In the genomic region with DNA sequence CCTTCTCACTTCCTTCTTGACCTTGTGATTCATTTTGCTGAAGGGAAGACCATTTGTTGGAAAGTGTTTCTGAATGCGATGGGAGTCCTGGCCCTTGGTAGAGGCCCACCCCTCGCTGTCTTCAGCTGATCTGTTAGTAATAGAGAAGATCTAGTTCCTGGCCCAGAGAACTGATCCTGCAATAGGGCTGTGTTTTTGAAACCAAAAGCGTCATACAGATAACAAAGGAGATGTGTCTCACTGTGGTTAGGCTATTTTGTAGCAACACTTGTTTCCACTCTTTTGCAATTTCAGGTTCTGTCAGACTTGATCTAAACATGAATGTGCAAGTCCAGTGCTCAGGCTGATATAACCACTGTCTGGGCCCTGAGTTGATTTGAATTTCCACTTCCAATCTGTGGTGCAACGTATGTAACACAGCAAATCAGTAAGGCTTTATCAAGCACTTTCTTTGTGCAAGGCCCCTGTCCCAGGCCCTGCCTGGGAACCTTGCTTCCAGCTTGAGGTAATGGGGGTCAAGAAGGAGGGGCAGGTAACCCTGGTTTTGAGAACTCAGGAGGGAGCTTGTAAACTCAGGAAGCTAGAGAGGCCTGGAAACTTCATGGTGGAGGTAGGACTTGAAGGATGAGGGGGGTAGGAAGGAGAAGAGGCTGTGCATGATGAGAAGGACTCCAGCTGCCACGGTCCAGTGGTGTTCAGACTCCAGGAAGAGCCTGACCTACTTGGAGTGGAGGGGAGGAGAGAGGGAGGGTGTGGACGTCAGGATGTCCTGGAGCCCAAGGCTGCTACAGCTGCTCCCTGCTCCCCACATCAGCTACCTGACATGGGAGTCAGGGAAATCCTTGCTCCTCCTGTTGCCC, we compare ENCODE assay signal across 8 cellular contexts. TPM values are rescaled to one million over a fixed set of nuclear protein-coding genes. Genes with fewer than 3 reads are reported as not detected.
A peak's percentile ranks its signal among the peaks of the same experiment; 100 is the strongest.
DNase-seq lines count a peak whose midpoint lies in the region; ATAC-seq and TF ChIP-seq lines count a peak whose summit lies in the region.

No MANE protein-coding gene starts in this region.

- H3K4me3 ChIP-seq in Peyer's patch (no peak overlapping the region), vagina (no peak overlapping the region)

- H3K36me3 ChIP-seq in Peyer's patch: no peaks in the 10 kb centered on the region
- no peaks in the 10 kb centered on the region for H3K36me3 ChIP-seq in vagina

- no peaks in the 10 kb centered on the region for H3K36me3 Mint-ChIP-seq in dendritic cell treated with granulocyte-macrophage colony-stimulating factor and Interleukin-4, amounts not matched to agents 40 ng/mL and 50 ng/mL, for 4 days (ENCODE audit: low read depth)

- no peaks in the 10 kb centered on the region for H3K9me3 Mint-ChIP-seq in dendritic cell treated with granulocyte-macrophage colony-stimulating factor and Interleukin-4, amounts not matched to agents 40 ng/mL and 50 ng/mL, for 4 days
- H3K9me3 Mint-ChIP-seq in stimulated activated naive CD8-positive, alpha-beta T cell treated with anti-CD3 and anti-CD28 coated beads, Interleukin-15, amount 100 ng/mL, for 72 hours: no peaks in the 10 kb centered on the region

- no peaks in the 10 kb centered on the region for H3K27me3 Mint-ChIP-seq in dendritic cell treated with granulocyte-macrophage colony-stimulating factor and Interleukin-4, amounts not matched to agents 40 ng/mL and 50 ng/mL, for 4 days
- no peaks in the 10 kb centered on the region for H3K27me3 Mint-ChIP-seq in stimulated activated naive CD8-positive, alpha-beta T cell treated with anti-CD3 and anti-CD28 coated beads, Interleukin-15, amount 100 ng/mL, for 72 hours

- intact Hi-C loops in dendritic cell treated with granulocyte-macrophage colony-stimulating factor and Interleukin-4, amounts not matched to agents 40 ng/mL and 50 ng/mL, for 4 days (cut with micrococcal nuclease): loop anchor here (2.0 kb wide), 1 partner anchor 15 kb away; no protein-coding TSS in a partner anchor
- intact Hi-C loops in vagina (cut with DNase I): no loop called here

- H3K27ac ChIP-seq in Peyer's patch (peak overlapping the region; percentile 70 to 78 (median 76)), vagina (no peak overlapping the region)

- TF ChIP-seq CTCF in Peyer's patch (IDR thresholded peaks at IDR 0.05): no peak
- TF ChIP-seq CTCF in vagina (IDR thresholded peaks at IDR 0.05): no peak

- no peaks in the 10 kb centered on the region for H3K9me3 ChIP-seq in Peyer's patch
- no peaks in the 10 kb centered on the region for H3K9me3 ChIP-seq in vagina

- H3K4me3 Mint-ChIP-seq in dendritic cell treated with granulocyte-macrophage colony-stimulating factor and Interleukin-4, amounts not matched to agents 40 ng/mL and 50 ng/mL, for 4 days: peak overlapping the region; percentile 34
- peak overlapping the region; percentile 64 to 68 for H3K4me3 Mint-ChIP-seq in stimulated activated naive CD8-positive, alpha-beta T cell treated with anti-CD3 and anti-CD28 coated beads, Interleukin-15, amount 100 ng/mL, for 72 hours

- DNase-seq in activated CD4-positive, CD25-positive, alpha-beta regulatory T cell (lab: John Stamatoyannopoulos, UW): no peak
- DNase-seq in Peyer's patch (peak in 1 of 3 donors; percentile 59), vagina (ENCODE audit: extremely low spot score in 2 of 2) (no peak), COR-L47 (lab: John Stamatoyannopoulos, UW) (no peak)
- peak in 1 of 2 donors; percentile 44 for DNase-seq in stimulated activated naive CD8-positive, alpha-beta T cell treated with anti-CD3 and anti-CD28 coated beads, Interleukin-15, amount 100 ng/mL, for 72 hours

- H3K27ac Mint-ChIP-seq in dendritic cell treated with granulocyte-macrophage colony-stimulating factor and Interleukin-4, amounts not matched to agents 40 ng/mL and 50 ng/mL, for 4 days: peak overlapping the region; percentile 99
- H3K27ac Mint-ChIP-seq in stimulated activated naive CD8-positive, alpha-beta T cell treated with anti-CD3 and anti-CD28 coated beads, Interleukin-15, amount 100 ng/mL, for 72 hours: peak overlapping the region; percentile 96 to 98

- no peak for TF ChIP-seq POLR2A in Peyer's patch (IDR thresholded peaks at IDR 0.05)
- no peak for TF ChIP-seq POLR2A in vagina (IDR thresholded peaks at IDR 0.05)

- ATAC-seq in activated CD4-positive, CD25-positive, alpha-beta regulatory T cell treated with anti-CD3 and anti-CD28 coated beads, Interleukin-2, amount 50 U/mL, for 24 hours: peak; percentile 86 to 87
- ATAC-seq in HG02970 (IDR thresholded peaks at IDR 0.05; ENCODE audit: low FRiP score, unreplicated experiment): peak; percentile 45
- ATAC-seq in stimulated activated naive CD8-positive, alpha-beta T cell treated with anti-CD3 and anti-CD28 coated beads, Interleukin-15, amount 100 ng/mL, for 72 hours: peak; percentile 91

- H3K27me3 ChIP-seq in Peyer's patch (no peaks in the 10 kb centered on the region), vagina (no peaks in the 10 kb centered on the region)

- peaks cover 66% of the 10 kb centered on the region for H3K4me1 Mint-ChIP-seq in dendritic cell treated with granulocyte-macrophage colony-stimulating factor and Interleukin-4, amounts not matched to agents 40 ng/mL and 50 ng/mL, for 4 days (ENCODE audit: low read depth)
- H3K4me1 Mint-ChIP-seq in stimulated activated naive CD8-positive, alpha-beta T cell treated with anti-CD3 and anti-CD28 coated beads, Interleukin-15, amount 100 ng/mL, for 72 hours: peaks cover 52% of the 10 kb centered on the region

- H3K4me1 ChIP-seq in Peyer's patch: peaks cover 0 to 19% (median 2%) of the 10 kb centered on the region in 4 donors
- H3K4me1 ChIP-seq in vagina: no peaks in the 10 kb centered on the region

RNA-seq across cellular contexts. Expression of a gene that starts 42.2 kb away (rescaled TPM):
- total RNA-seq in Peyer's patch (100 to 1,000 TPM in 1 of 4 donors, 10 to 100 TPM in 3; 19.4 to 113 (median 28.1) TPM), vagina (117 TPM)

RNA-seq across cellular contexts. Expression of a gene that starts 57.1 kb away (rescaled TPM):
- total RNA-seq in Peyer's patch: 10 to 100 TPM; 13.1 to 20.7 (median 19.9) TPM
- total RNA-seq in vagina: 25.8 TPM
